11 cellular contexts compared by ENCODE assay signal in the genomic region with DNA sequence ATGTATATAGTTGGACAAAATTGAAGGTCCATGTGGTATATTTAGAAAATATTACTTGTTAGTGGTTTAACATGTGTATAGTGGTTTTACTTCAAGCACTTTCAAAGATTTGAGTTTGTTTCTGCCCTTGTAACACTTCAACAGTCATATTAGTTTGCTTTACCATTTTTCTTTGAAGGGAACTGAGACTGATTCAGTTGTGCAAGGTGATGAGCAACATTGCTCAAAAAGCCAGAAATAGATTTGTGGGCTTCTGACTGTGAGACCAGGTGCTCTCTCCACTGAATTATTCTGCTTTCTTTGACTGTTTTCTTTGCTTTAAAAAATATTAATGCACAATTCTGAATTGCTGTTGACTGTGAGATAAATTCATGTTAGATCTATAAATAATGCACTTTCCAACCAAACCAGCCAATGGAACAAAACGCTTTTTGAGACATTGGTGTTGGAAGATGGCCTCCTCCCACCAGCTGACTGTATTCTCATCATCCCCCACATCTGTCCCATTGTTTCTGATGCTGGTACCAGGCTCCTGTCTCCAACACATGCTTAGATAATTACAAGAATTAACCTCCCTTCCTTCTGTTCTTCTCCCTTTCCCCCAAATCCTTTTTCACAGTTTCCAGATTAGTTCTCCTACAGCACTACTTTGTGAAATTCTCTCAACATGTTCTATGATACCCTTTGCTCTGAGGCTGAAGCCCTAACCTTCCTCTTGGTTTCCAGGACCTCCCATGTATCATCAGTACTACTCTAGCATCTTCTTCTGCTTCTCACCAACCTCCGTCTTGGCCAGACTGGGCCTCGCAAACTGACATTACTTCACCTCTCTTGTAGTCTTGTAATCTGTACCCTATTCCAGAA. TPM values are rescaled to one million over a fixed set of nuclear protein-coding genes. Genes with fewer than 3 reads are reported as not detected.
DNase-seq lines count a peak whose midpoint lies in the region; ATAC-seq, FAIRE-seq and TF ChIP-seq lines count a peak whose summit lies in the region.
"Had no signal": no experiment of that assay in that cellular context is flagged by ENCODE, and none has a peak within 500 bp of the region (broad histone marks: within the 10 kb centered on the region; RNA-seq: fewer than 3 reads in every experiment).

No MANE protein-coding gene starts in this region.

- TF ChIP-seq POLR2A in upper lobe of left lung (IDR thresholded peaks at IDR 0.05) = no peak

- TF ChIP-seq CTCF in D721Med (IDR thresholded peaks at IDR 0.05; ENCODE audit: insufficient read depth, missing control alignments) (no peak), upper lobe of left lung (IDR thresholded peaks at IDR 0.05) (no peak), endodermal cell (conservative IDR thresholded peaks at IDR 0.05) (no peak)

- no peaks in the 10 kb centered on the region for H3K27me3 Mint-ChIP-seq in endodermal cell (ENCODE audit: insufficient read depth)
- H3K27me3 Mint-ChIP-seq: dendritic cell treated with granulocyte-macrophage colony-stimulating factor and Interleukin-4, amounts not matched to agents 40 ng/mL and 50 ng/mL, for 4 days had no signal

- H3K4me1 Mint-ChIP-seq in endodermal cell = peaks cover 2% of the 10 kb centered on the region

- no peak for TF ChIP-seq EP300 in upper lobe of left lung (IDR thresholded peaks at IDR 0.05)

- 86 to 87% methylated on average over 3 of the region's 3 CpGs for WGBS in upper lobe of left lung, 2 donors
- WGBS in endodermal cell (ENCODE audit: insufficient coverage in 1 of 2, insufficient read length in 1 of 2), 2 experiments = 92 to 100% methylated on average over 2 to 3 of the region's 3 CpGs

- H3K27ac ChIP-seq in upper lobe of left lung (no peak overlapping the region), endodermal cell (ENCODE audit: low read depth, low read length) (no peak overlapping the region)
- H3K27ac ChIP-seq: WERI-Rb-1 had no signal

- H3K36me3 ChIP-seq in upper lobe of left lung (no peaks in the 10 kb centered on the region), endodermal cell (ENCODE audit: control insufficient read depth, insufficient read depth, low read length) (no peaks in the 10 kb centered on the region)
- H3K36me3 ChIP-seq: WERI-Rb-1 had no signal

- peak; percentile 38 for FAIRE-seq in D721Med (lab: Jason Lieb, UNC)

- H3K9me3 ChIP-seq in upper lobe of left lung (no peaks in the 10 kb centered on the region), endodermal cell (ENCODE audit: control insufficient read depth, low read length) (no peaks in the 10 kb centered on the region)

- H3K9me3 Mint-ChIP-seq in endodermal cell = no peaks in the 10 kb centered on the region
- H3K9me3 Mint-ChIP-seq: dendritic cell treated with granulocyte-macrophage colony-stimulating factor and Interleukin-4, amounts not matched to agents 40 ng/mL and 50 ng/mL, for 4 days had no signal

- ATAC-seq in GM19328 (IDR thresholded peaks at IDR 0.05; ENCODE audit: unreplicated experiment) (peak; percentile 90), HG03060 (IDR thresholded peaks at IDR 0.05; ENCODE audit: low read depth, unreplicated experiment) (peak; percentile 89), upper lobe of left lung (ENCODE audit: low FRiP score in 2 of 2) (no peak)

- H3K27ac Mint-ChIP-seq in endodermal cell = no peak overlapping the region
- H3K27ac Mint-ChIP-seq: dendritic cell treated with granulocyte-macrophage colony-stimulating factor and Interleukin-4, amounts not matched to agents 40 ng/mL and 50 ng/mL, for 4 days had no signal

- H3K27me3 ChIP-seq in upper lobe of left lung = no peaks in the 10 kb centered on the region
- no peaks in the 10 kb centered on the region for H3K27me3 ChIP-seq in endodermal cell (ENCODE audit: control insufficient read depth, insufficient read depth, low read length, poor library complexity, severe bottlenecking)

- H3K36me3 Mint-ChIP-seq in endodermal cell (ENCODE audit: low read depth) = no peaks in the 10 kb centered on the region

- H3K4me3 ChIP-seq in upper lobe of left lung = no peak overlapping the region
- H3K4me3 ChIP-seq in endodermal cell (ENCODE audit: low read length) = no peak overlapping the region

- H3K4me1 ChIP-seq in upper lobe of left lung = peaks cover 0 to 19% (median 3%) of the 10 kb centered on the region in 4 donors
- H3K4me1 ChIP-seq in endodermal cell (ENCODE audit: control insufficient read depth, insufficient read depth, low read length) = no peaks in the 10 kb centered on the region

- H3K9ac ChIP-seq in endodermal cell (ENCODE audit: extremely low read depth, low read length, poor library complexity, severe bottlenecking) = no peak overlapping the region

- no peak overlapping the region for H3K4me3 Mint-ChIP-seq in endodermal cell
- H3K4me3 Mint-ChIP-seq: dendritic cell treated with granulocyte-macrophage colony-stimulating factor and Interleukin-4, amounts not matched to agents 40 ng/mL and 50 ng/mL, for 4 days had no signal

- DNase-seq in D721Med (ENCODE audit: insufficient read length, low spot score) (no peak), SKM-1 (lab: John Stamatoyannopoulos, UW; ENCODE audit: unreplicated experiment) (peak; percentile 11), upper lobe of left lung (no peak), NCI-H2171 (lab: John Stamatoyannopoulos, UW) (no peak), NCI-H2227 treated with DMSO at 0.1 percent for 48 hours (lab: John Stamatoyannopoulos, UW) (no peak), endodermal cell (no peak)
- DNase-seq: DMS79, WERI-Rb-1 had no signal

RNA-seq across cellular contexts. Expression of a gene that starts 27.9 kb away (rescaled TPM):
- total RNA-seq in upper lobe of left lung = 10 to 100 TPM in 4 of 6 donors, 1 to 10 TPM in 2; 6.5 to 15.8 (median 10.7) TPM
- 1 to 10 TPM; 4.2 to 6.9 TPM for total RNA-seq in endodermal cell
- 8.0 TPM for polyA plus RNA-seq in endodermal cell (2013, experiment 1 of 2)
- 6.3 TPM for polyA plus RNA-seq in endodermal cell (2013, experiment 2 of 2)

Comparison
In these comparisons a context has a peak if more than half of its experiments do, and no peak if none do; other contexts are left out.
1. ATAC-seq: peak in GM19328 (single experiment) and HG03060 (single experiment); none in upper lobe of left lung (0 of 2).